ENCODE assay signal across 18 cellular contexts in the genomic region with DNA sequence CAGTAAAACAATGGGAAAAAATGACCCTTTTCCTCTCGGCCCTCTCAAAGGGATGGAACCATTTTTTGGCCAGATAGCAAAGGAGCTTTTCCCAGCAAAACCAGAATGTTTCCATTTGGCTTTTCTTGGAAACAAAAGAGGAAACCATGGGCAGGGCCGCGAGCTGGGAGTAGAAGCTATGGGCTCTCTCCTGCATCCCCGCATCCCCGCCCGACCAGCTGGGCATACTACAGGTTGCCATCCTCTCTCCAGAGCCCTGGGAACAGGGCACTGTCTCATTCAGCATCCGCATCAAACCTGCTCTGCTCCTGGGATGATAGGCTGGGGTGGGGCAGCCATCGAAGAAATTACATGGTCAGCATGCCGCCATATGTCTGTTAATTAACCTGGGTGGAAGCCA. TPM values are rescaled to one million over a fixed set of nuclear protein-coding genes. Genes with fewer than 3 reads are reported as not detected.
DNase-seq lines count a peak whose midpoint lies in the region; ATAC-seq and TF ChIP-seq lines count a peak whose summit lies in the region.
"Had no signal": no experiment of that assay in that cellular context is flagged by ENCODE, and none has a peak within 500 bp of the region (broad histone marks: within the 10 kb centered on the region; RNA-seq: fewer than 3 reads in every experiment).

No MANE protein-coding gene starts in this region.

- peaks cover 0 to 9% of the 10 kb centered on the region in 2 donors for H3K36me3 ChIP-seq in adrenal gland (replicated peaks in 1 of 2)
- H3K36me3 ChIP-seq in esophagus muscularis mucosa = peaks cover 0 to 27% (median 8%) of the 10 kb centered on the region in 4 donors
- H3K36me3 ChIP-seq in parathyroid adenoma (ENCODE audit: control insufficient read depth, insufficient read depth, low read length) = no peaks in the 10 kb centered on the region
- peaks cover 0 to 15% (median 0%) of the 10 kb centered on the region in 3 donors for H3K36me3 ChIP-seq in tibial nerve

- TF ChIP-seq CTCF in adrenal gland (IDR thresholded peaks at IDR 0.05) (no peak), esophagus muscularis mucosa (IDR thresholded peaks at IDR 0.05) (no peak), parathyroid adenoma (IDR thresholded peaks at IDR 0.05) (no peak), tibial nerve (IDR thresholded peaks at IDR 0.05) (no peak)

- ATAC-seq in GM19395 (IDR thresholded peaks at IDR 0.05; ENCODE audit: unreplicated experiment) = no peak
- ATAC-seq: K562 had no signal

- peaks cover 48 to 85% of the 10 kb centered on the region in 2 donors for H3K4me1 ChIP-seq in adrenal gland (replicated peaks in 1 of 2)
- peaks cover 90 to 100% (median 100%) of the 10 kb centered on the region in 4 donors for H3K4me1 ChIP-seq in esophagus muscularis mucosa
- H3K4me1 ChIP-seq in parathyroid adenoma = peaks cover 93% of the 10 kb centered on the region
- H3K4me1 ChIP-seq in tibial nerve = peaks cover 5 to 100% (median 78%) of the 10 kb centered on the region in 4 donors

- H3K27ac ChIP-seq in adrenal gland (peak overlapping the region in 3 of 5 donors; percentile 10 to 65 (median 26)), esophagus muscularis mucosa (replicated peaks in 1 of 4) (peak overlapping the region; percentile 94 to 100 (median 98)), parathyroid adenoma (peak overlapping the region; percentile 99), tibial nerve (peak overlapping the region in 3 of 4 donors; percentile 55 to 99 (median 94))

- H2AFZ ChIP-seq in parathyroid adenoma = no peak overlapping the region

- H3K79me2 ChIP-seq in parathyroid adenoma = peaks cover 84% of the 10 kb centered on the region

- no peak for DNase-seq in adrenal gland
- DNase-seq in esophagus muscularis mucosa (ENCODE audit: extremely low spot score) = no peak
- DNase-seq in tibial nerve (ENCODE audit: low spot score in 2 of 2) = no peak
- DNase-seq in globus pallidus (ENCODE audit: low spot score) = no peak
- no peak for DNase-seq in stimulated activated CD4-positive, alpha-beta T cell treated with anti-CD3 and anti-CD28 coated beads, Interleukin-15, amount 100 ng/mL, for 24 hours
- DNase-seq in NCI-H748 (lab: John Stamatoyannopoulos, UW; ENCODE audit: unreplicated experiment) = no peak
- DNase-seq: activated CD4-positive, alpha-beta memory T cell treated with anti-CD3 and anti-CD28 coated beads for 36 hours; activated naive CD4-positive, alpha-beta T cell treated with anti-CD3 and anti-CD28 coated beads, Interleukin-2, amount 50 U/mL, for 16 hours; activated T-cell treated with anti-CD3 and anti-CD28 coated beads, Interleukin-2, amount 50 U/mL, for 48 hours; AML-193; Calu3; cortex of kidney; NCI-H2029; NCI-H446 treated with DMSO at 0.1 percent for 48 hours; stimulated activated naive CD4-positive, alpha-beta T cell treated with Interleukin-2 at 50 U/mL for 16 hours had no signal

- intact Hi-C loops in adrenal gland (cut with DNase I) = no loop called here
- intact Hi-C loops in esophagus muscularis mucosa (cut with DNase I) = no loop called here

- TF ChIP-seq EP300 in esophagus muscularis mucosa (IDR thresholded peaks at IDR 0.05) = no peak
- no peak for TF ChIP-seq EP300 in tibial nerve (IDR thresholded peaks at IDR 0.05)

- 83 to 91% (median 89%) methylated on average over 7 to 9 of the region's 9 CpGs for WGBS in adrenal gland, 4 donors
- 83% methylated on average over 7 of the region's 9 CpGs for WGBS in esophagus muscularis mucosa
- WGBS in tibial nerve, 2 donors = 76 to 84% methylated on average over 9 of the region's 9 CpGs

- H3K4me2 ChIP-seq in parathyroid adenoma (ENCODE audit: low read length) = peak overlapping the region; percentile 22

- no peak overlapping the region for H3K4me3 ChIP-seq in adrenal gland
- H3K4me3 ChIP-seq in esophagus muscularis mucosa = no peak overlapping the region
- H3K4me3 ChIP-seq in parathyroid adenoma (ENCODE audit: low read depth, low read length) = peak overlapping the region; percentile 11
- no peak overlapping the region for H3K4me3 ChIP-seq in tibial nerve
- H3K4me3 ChIP-seq: K562 had no signal

- H3K27me3 ChIP-seq in adrenal gland (no peaks in the 10 kb centered on the region), esophagus muscularis mucosa (no peaks in the 10 kb centered on the region), parathyroid adenoma (ENCODE audit: control insufficient read depth, insufficient read depth, low read length) (no peaks in the 10 kb centered on the region), tibial nerve (no peaks in the 10 kb centered on the region)

- H3K9ac ChIP-seq in parathyroid adenoma = no peak overlapping the region

- H3K9me3 ChIP-seq in adrenal gland (replicated peaks in 1 of 3) (no peaks in the 10 kb centered on the region), esophagus muscularis mucosa (no peaks in the 10 kb centered on the region), parathyroid adenoma (ENCODE audit: control insufficient read depth, low read length) (no peaks in the 10 kb centered on the region), tibial nerve (no peaks in the 10 kb centered on the region)

- TF ChIP-seq POLR2A in adrenal gland (IDR thresholded peaks at IDR 0.05) (no peak), esophagus muscularis mucosa (IDR thresholded peaks at IDR 0.05; ENCODE audit: low read depth) (no peak), tibial nerve (IDR thresholded peaks at IDR 0.05) (no peak)

RNA-seq across cellular contexts. Expression of a gene that starts 20.9 kb away (rescaled TPM):
- total RNA-seq in adrenal gland (100 to 1,000 TPM; 165 to 461 (median 322) TPM), esophagus muscularis mucosa (100 to 1,000 TPM; 349 to 416 (median 399) TPM), tibial nerve (100 to 1,000 TPM; 297 to 500 (median 391) TPM)
- 100 to 1,000 TPM in 2 of 3 donors, 10 to 100 TPM in 1; 66.3 to 244 (median 139) TPM for polyA plus RNA-seq in adrenal gland

Comparison
In these comparisons a context has a peak if more than half of its experiments do, and no peak if none do; other contexts are left out.
1. H3K27ac ChIP-seq: peak in every context shown above with its lines; median percentile 99 in parathyroid adenoma; 98 in esophagus muscularis mucosa; 94 in tibial nerve; 26 in adrenal gland.